Comparison of ENCODE assay signal across 9 cellular contexts in the genomic region with DNA sequence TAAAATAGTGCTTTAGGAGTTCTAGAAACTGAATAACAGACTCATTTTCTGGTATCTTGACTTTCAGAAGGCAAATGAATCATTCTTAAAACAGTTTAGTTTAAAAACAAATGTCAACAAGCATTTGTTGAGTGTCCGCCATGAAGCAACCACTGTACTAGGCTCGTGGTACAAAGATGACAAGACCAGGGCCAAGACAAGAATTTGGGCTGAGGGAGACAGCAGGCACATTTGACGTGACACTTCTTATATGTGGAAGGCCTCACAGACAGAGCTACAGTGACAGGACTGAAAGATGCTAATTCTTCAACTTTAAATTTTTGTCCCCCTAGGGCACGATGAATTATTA. TPM values are rescaled to one million over a fixed set of nuclear protein-coding genes. Genes with fewer than 3 reads are reported as not detected.
DNase-seq lines count a peak whose midpoint lies in the region; ATAC-seq, FAIRE-seq and TF ChIP-seq lines count a peak whose summit lies in the region.
"Had no signal": no experiment of that assay in that cellular context is flagged by ENCODE, and none has a peak within 500 bp of the region (broad histone marks: within the 10 kb centered on the region; RNA-seq: fewer than 3 reads in every experiment).

No MANE protein-coding gene starts in this region.

- no peaks in the 10 kb centered on the region for H3K27me3 ChIP-seq in DND-41 (ENCODE audit: insufficient read depth, low read length, poor library complexity)
- no peaks in the 10 kb centered on the region for H3K27me3 ChIP-seq in keratinocyte (ENCODE audit: control insufficient read depth, extremely low read depth, insufficient read depth, low read length)
- no peaks in the 10 kb centered on the region for H3K27me3 ChIP-seq in upper lobe of right lung

- H3K36me3 ChIP-seq in DND-41 (ENCODE audit: insufficient read depth, low read length), result no peaks in the 10 kb centered on the region
- no peaks in the 10 kb centered on the region for H3K36me3 ChIP-seq in keratinocyte (ENCODE audit: control insufficient read depth in 2 of 2, extremely low read depth in 1 of 2, insufficient read depth in 2 of 2, low read length in 2 of 2)
- H3K36me3 ChIP-seq in upper lobe of right lung, result no peaks in the 10 kb centered on the region

- H4K20me1 ChIP-seq in DND-41 (ENCODE audit: insufficient read depth, low read length) (no peaks in the 10 kb centered on the region), keratinocyte (ENCODE audit: control insufficient read depth, extremely low read depth, insufficient read depth, low read length) (no peaks in the 10 kb centered on the region)

- H3K9ac ChIP-seq in DND-41 (ENCODE audit: low read depth, low read length), result no peak overlapping the region
- no peak overlapping the region for H3K9ac ChIP-seq in keratinocyte (ENCODE audit: control insufficient read depth, extremely low read depth, insufficient read depth, low read length)

- DNase-seq in AG08396 (ENCODE audit: low spot score) (peak; percentile 50), DND-41 (no peak), keratinocyte (ENCODE audit: low read depth, low spot score) (no peak), activated gamma-delta T cell (lab: John Stamatoyannopoulos, UW) (no peak), nephron progenitor cell (no peak), upper lobe of right lung (no peak)
- peak; percentile 37 for DNase-seq in activated CD8-positive, alpha-beta T cell treated with anti-CD3 and anti-CD28 coated beads for 36 hours

- no peak for FAIRE-seq in keratinocyte (lab: Jason Lieb, UNC)

- ATAC-seq in DND-41 (ENCODE audit: insufficient read depth, low read depth), result no peak
- peak; percentile 3 for ATAC-seq in activated CD8-positive, alpha-beta T cell treated with anti-CD3 and anti-CD28 coated beads for 36 hours
- ATAC-seq in HG02970 (IDR thresholded peaks at IDR 0.05; ENCODE audit: low FRiP score, unreplicated experiment), result no peak
- no peak for ATAC-seq in upper lobe of right lung

- H3K9me3 ChIP-seq in DND-41 (ENCODE audit: insufficient read depth, low read length, severe bottlenecking), result no peaks in the 10 kb centered on the region
- H3K9me3 ChIP-seq in keratinocyte (ENCODE audit: control insufficient read depth, low read depth, low read length), result no peaks in the 10 kb centered on the region
- no peaks in the 10 kb centered on the region for H3K9me3 ChIP-seq in upper lobe of right lung

- POLR2A ChIA-PET in activated CD8-positive, alpha-beta T cell treated with anti-CD3 and anti-CD28 coated beads for 36 hours (lab: Charles Lee), result interaction anchor here (1.6 to 3.3 kb wide), 2 partner anchors 14 to 15 kb away, joined by 3 to 9 read pairs; a partner anchor contains a TSS

- H3K79me2 ChIP-seq in DND-41 (ENCODE audit: insufficient read depth, low read length) (no peaks in the 10 kb centered on the region; the same call in 1 of the 2 replicates), keratinocyte (ENCODE audit: control insufficient read depth, insufficient read depth, low read length) (no peaks in the 10 kb centered on the region)

- peaks cover 40% of the 10 kb centered on the region for H3K4me1 Mint-ChIP-seq in activated CD8-positive, alpha-beta T cell treated with anti-CD3 and anti-CD28 coated beads for 36 hours (ENCODE audit: low read depth)
- H3K4me1 Mint-ChIP-seq in nephron progenitor cell, result peaks cover 13% of the 10 kb centered on the region

- no peak overlapping the region for H3K4me3 Mint-ChIP-seq in activated CD8-positive, alpha-beta T cell treated with anti-CD3 and anti-CD28 coated beads for 36 hours
- H3K4me3 Mint-ChIP-seq in nephron progenitor cell, result no peak overlapping the region

- intact Hi-C loops in activated CD8-positive, alpha-beta T cell treated with anti-CD3 and anti-CD28 coated beads for 36 hours (cut with micrococcal nuclease), result loop anchor here (5.0 to 10.0 kb wide), 4 partner anchors 34 to 279 kb away; a partner anchor contains a TSS
- intact Hi-C loops in upper lobe of right lung (cut with DNase I), result no loop called here

- no peaks in the 10 kb centered on the region for H3K9me1 ChIP-seq in keratinocyte (ENCODE audit: control insufficient read depth, extremely low read depth, insufficient read depth, low read length)

- H3K9me3 Mint-ChIP-seq in activated CD8-positive, alpha-beta T cell treated with anti-CD3 and anti-CD28 coated beads for 36 hours, result no peaks in the 10 kb centered on the region
- no peaks in the 10 kb centered on the region for H3K9me3 Mint-ChIP-seq in nephron progenitor cell
- H3K9me3 Mint-ChIP-seq: naive B cell had no signal

- H3K4me3 ChIP-seq in DND-41 (ENCODE audit: low read depth in 1 of 2, low read length in 2 of 2) (no peak overlapping the region), keratinocyte (ENCODE audit: control insufficient read depth in 2 of 3, extremely low read depth in 1 of 3, insufficient read depth in 2 of 3, low read depth in 1 of 3, low read length in 3 of 3) (no peak overlapping the region), upper lobe of right lung (no peak overlapping the region)

- TF ChIP-seq CTCF in DND-41 (IDR thresholded peaks at IDR 0.05; ENCODE audit: borderline replicate concordance, extremely low read depth, low read length, poor library complexity, severe bottlenecking) (no peak), keratinocyte (optimal IDR thresholded peaks at IDR 0.05 in 1 of 3, IDR thresholded peaks at IDR 0.05 in 1 of 3, conservative IDR thresholded peaks at IDR 0.05 in 1 of 3; ENCODE audit: extremely low read depth in 1 of 3, insufficient read depth in 2 of 3, low read length in 3 of 3) (no peak), nephron progenitor cell (IDR thresholded peaks at IDR 0.05) (no peak), upper lobe of right lung (IDR thresholded peaks at IDR 0.05) (no peak)
- no peak for TF ChIP-seq CTCF in activated CD8-positive, alpha-beta T cell treated with anti-CD3 and anti-CD28 coated beads for 36 hours (IDR thresholded peaks at IDR 0.05)

- peak overlapping the region; percentile 49; the same call in 1 of the 2 replicates for H3K27ac ChIP-seq in DND-41 (ENCODE audit: low read length)
- H3K27ac ChIP-seq in keratinocyte (ENCODE audit: control insufficient read depth, insufficient read depth, low read length), result no peak overlapping the region
- H3K27ac ChIP-seq in upper lobe of right lung, result no peak overlapping the region

- H3K4me1 ChIP-seq in DND-41 (ENCODE audit: insufficient read depth, low read length), result peaks cover 32% of the 10 kb centered on the region
- peaks cover 7% of the 10 kb centered on the region for H3K4me1 ChIP-seq in keratinocyte (ENCODE audit: control insufficient read depth, extremely low read depth, insufficient read depth, low read length)
- no peaks in the 10 kb centered on the region for H3K4me1 ChIP-seq in upper lobe of right lung

- dilution Hi-C loops in keratinocyte (cut with MboI; ENCODE audit: extremely low pct_ligation_motif_present, low sequenced_read_pairs), result no loop called here

- peak overlapping the region; percentile 84 for H3K27ac Mint-ChIP-seq in activated CD8-positive, alpha-beta T cell treated with anti-CD3 and anti-CD28 coated beads for 36 hours
- H3K27ac Mint-ChIP-seq in nephron progenitor cell, result no peak overlapping the region

- peak overlapping the region; percentile 73 for H2AFZ ChIP-seq in DND-41 (ENCODE audit: low read depth, low read length)
- H2AFZ ChIP-seq in keratinocyte (ENCODE audit: control insufficient read depth, low read length), result no peak overlapping the region

- H3K27me3 Mint-ChIP-seq in activated CD8-positive, alpha-beta T cell treated with anti-CD3 and anti-CD28 coated beads for 36 hours, result no peaks in the 10 kb centered on the region
- H3K27me3 Mint-ChIP-seq in nephron progenitor cell (ENCODE audit: low read depth, poor library complexity), result peaks cover 18% of the 10 kb centered on the region
- H3K27me3 Mint-ChIP-seq: naive B cell had no signal

- CTCF ChIA-PET in activated CD8-positive, alpha-beta T cell treated with anti-CD3 and anti-CD28 coated beads for 36 hours (lab: Charles Lee), result interaction anchor here (0.6 to 9.3 kb wide), 38 partner anchors 9 to 375 kb away, joined by 3 to 95 read pairs (median 4); a partner anchor contains a TSS

- no peaks in the 10 kb centered on the region for H3K36me3 Mint-ChIP-seq in activated CD8-positive, alpha-beta T cell treated with anti-CD3 and anti-CD28 coated beads for 36 hours (ENCODE audit: low read depth)
- no peaks in the 10 kb centered on the region for H3K36me3 Mint-ChIP-seq in nephron progenitor cell (ENCODE audit: low read depth)
- H3K36me3 Mint-ChIP-seq: naive B cell had no signal

- peak overlapping the region; percentile 66; the same call in 1 of the 2 replicates for H3K4me2 ChIP-seq in DND-41 (ENCODE audit: insufficient read depth, low read length)
- peak overlapping the region; percentile 84 for H3K4me2 ChIP-seq in keratinocyte (ENCODE audit: control insufficient read depth, extremely low read depth, insufficient read depth, low read depth, low read length)

RNA-seq across cellular contexts. Expression of a gene that starts 14.4 kb away (rescaled TPM):
- total RNA-seq in activated CD8-positive, alpha-beta T cell treated with anti-CD3 and anti-CD28 coated beads for 36 hours, result 10 to 100 TPM; 34.8 to 36.6 TPM
- 26.7 to 42.2 TPM (median 32.4 TPM) in 3 replicates for polyA plus RNA-seq in keratinocyte
- polyA plus RNA-seq in keratinocyte (2011; ENCODE audit: low read depth), result 31.1 TPM
- 18.4 and 33.4 TPM in 2 replicates for polyA plus RNA-seq in keratinocyte (2011; cell fraction: cytosol; rRNA removed)
- polyA plus RNA-seq in keratinocyte (2011; cell fraction: nucleus; rRNA removed), result 42.8 and 59.3 TPM in 2 replicates
- 22.7 and 23.6 TPM in 2 replicates for polyA plus RNA-seq in keratinocyte (2012; ENCODE audit: low replicate concordance)
- 6.8 to 40.7 TPM (median 24.1 TPM) in 3 replicates for polyA minus RNA-seq in keratinocyte
- 20.7 TPM for polyA minus RNA-seq in keratinocyte (2011; cell fraction: cytosol; rRNA and poly(A)+ RNA removed)
- polyA minus RNA-seq in keratinocyte (2011; cell fraction: nucleus; rRNA and poly(A)+ RNA removed), result 20.7 and 37.3 TPM in 2 replicates
- 26.9 TPM for total RNA-seq in upper lobe of right lung

Comparison
In these comparisons a context has a peak if more than half of its experiments do, and no peak if none do; other contexts are left out.
1. DNase-seq: peak in AG08396 (single experiment) and activated CD8-positive, alpha-beta T cell treated with anti-CD3 and anti-CD28 coated beads for 36 hours (single experiment); none in DND-41 (single experiment), keratinocyte (single experiment), activated gamma-delta T cell (single experiment), nephron progenitor cell (single experiment) and upper lobe of right lung (single experiment).